Comparison of ENCODE assay signal across 12 cellular contexts in the genomic region with DNA sequence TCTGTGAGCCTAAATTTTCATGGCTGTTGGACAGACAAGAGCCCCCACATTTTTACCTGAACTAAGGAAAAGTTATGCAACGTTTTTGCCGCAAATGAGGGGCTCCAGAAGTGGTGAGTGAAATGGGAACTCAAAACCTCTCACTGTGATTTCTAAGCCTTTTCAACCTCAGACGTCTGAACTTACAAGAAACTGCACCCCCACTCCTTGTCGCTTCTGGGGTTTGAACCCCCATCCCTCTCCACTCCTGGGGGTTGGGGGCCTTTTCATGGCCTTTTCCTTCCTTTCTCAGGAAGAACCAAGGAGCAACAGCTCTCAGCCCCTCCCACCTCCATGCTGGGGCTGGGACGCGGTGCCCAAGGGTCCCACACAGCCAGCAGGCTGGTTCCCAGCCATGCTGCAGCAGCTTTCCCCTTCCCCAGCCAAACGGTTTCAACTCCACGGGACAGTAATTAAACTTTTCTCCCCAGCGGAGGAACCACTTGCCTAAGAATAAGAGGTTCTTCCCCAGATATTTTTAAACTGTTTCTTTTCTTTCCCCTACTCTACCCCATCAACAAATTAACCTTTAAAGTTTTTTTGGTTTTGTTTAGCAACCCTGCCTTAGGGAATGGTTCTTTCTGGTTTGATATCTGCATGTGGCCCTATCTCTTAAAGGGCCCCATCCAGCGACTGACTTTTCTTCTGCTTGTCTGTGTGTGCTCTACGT.
A peak's percentile ranks its signal among the peaks of the same experiment; 100 is the strongest.
DNase-seq lines count a peak whose midpoint lies in the region; ATAC-seq, FAIRE-seq and TF ChIP-seq lines count a peak whose summit lies in the region.
"Had no signal": no experiment of that assay in that cellular context is flagged by ENCODE, and none has a peak within 500 bp of the region (broad histone marks: within the 10 kb centered on the region; RNA-seq: fewer than 3 reads in every experiment).

No MANE protein-coding gene starts in this region.

- peaks cover 10% of the 10 kb centered on the region for H3K36me3 Mint-ChIP-seq in activated CD8-positive, alpha-beta T cell treated with anti-CD3 and anti-CD28 coated beads, Interleukin-2, amount 10 ng/mL, durations not matched to agents 7 days and 5 days (ENCODE audit: low read depth)

- peak overlapping the region; percentile 89 for H3K4me2 ChIP-seq in OCI-LY7 (ENCODE audit: low read length)

- TSS peak; percentile 69 for BruUV-seq in OCI-LY7 (replicated peaks; lab: Mats Ljungman, UMichigan)

- POLR2A ChIA-PET in OCI-LY7 (lab: Charles Lee) = interaction anchor here (0.6 to 2.1 kb wide), 23 partner anchors 9 to 857 kb away, joined by 3 to 9 read pairs (median 3); partner anchors contain the start of gene CBLB
- POLR2A ChIA-PET in activated CD8-positive, alpha-beta T cell treated with anti-CD3 and anti-CD28 coated beads, Interleukin-2, amount 10 ng/mL, durations not matched to agents 7 days and 5 days (lab: Charles Lee) = no interaction called here

- peaks cover 9% of the 10 kb centered on the region for H3K9me3 ChIP-seq in OCI-LY7 (ENCODE audit: low read length)

- TF ChIP-seq POLR2A in GM12892 (IDR thresholded peaks at IDR 0.05; ENCODE audit: low read depth, low read length) = peak; percentile 45; the same call in 1 of the 2 replicates

- H3K27ac Mint-ChIP-seq in activated CD8-positive, alpha-beta T cell treated with anti-CD3 and anti-CD28 coated beads, Interleukin-2, amount 10 ng/mL, durations not matched to agents 7 days and 5 days = no peak overlapping the region
- H3K27ac Mint-ChIP-seq: activated naive CD4-positive, alpha-beta T cell treated with anti-CD3 and anti-CD28 coated beads, Interleukin-2, amount 10 ng/mL, durations not matched to agents 7 days and 5 days had no signal

- CTCF ChIA-PET in OCI-LY7 (lab: Charles Lee; ENCODE audit: unreplicated experiment) = interaction anchor here (0.7 to 0.9 kb wide), 2 partner anchors 21 to 433 kb away, joined by 3 to 4 read pairs; no protein-coding TSS in a partner anchor
- CTCF ChIA-PET in activated CD8-positive, alpha-beta T cell treated with anti-CD3 and anti-CD28 coated beads, Interleukin-2, amount 10 ng/mL, durations not matched to agents 7 days and 5 days (lab: Charles Lee) = no interaction called here

- peak overlapping the region; percentile 97 for H3K27ac ChIP-seq in OCI-LY7 (ENCODE audit: low read depth, low read length, poor library complexity, severe bottlenecking)

- H3K79me2 ChIP-seq in OCI-LY7 (ENCODE audit: insufficient read depth, low read depth, low read length) = peaks cover 52% of the 10 kb centered on the region

- H3K9me3 Mint-ChIP-seq in activated CD8-positive, alpha-beta T cell treated with anti-CD3 and anti-CD28 coated beads, Interleukin-2, amount 10 ng/mL, durations not matched to agents 7 days and 5 days (ENCODE audit: insufficient read depth) = peaks cover 19% of the 10 kb centered on the region

- peaks cover 28% of the 10 kb centered on the region for H3K4me1 ChIP-seq in OCI-LY7 (ENCODE audit: insufficient read depth, low read length, poor library complexity, severe bottlenecking)

- peaks cover 36% of the 10 kb centered on the region for H3K36me3 ChIP-seq in OCI-LY7 (ENCODE audit: insufficient read depth, low read length)

- no peak overlapping the region for H3K4me3 Mint-ChIP-seq in activated CD8-positive, alpha-beta T cell treated with anti-CD3 and anti-CD28 coated beads, Interleukin-2, amount 10 ng/mL, durations not matched to agents 7 days and 5 days
- H3K4me3 Mint-ChIP-seq: activated naive CD4-positive, alpha-beta T cell treated with anti-CD3 and anti-CD28 coated beads, Interleukin-2, amount 10 ng/mL, durations not matched to agents 7 days and 5 days had no signal

- peak overlapping the region; percentile 73 for H2AFZ ChIP-seq in OCI-LY7 (ENCODE audit: low read length)

- no peak for FAIRE-seq in GM12892 (lab: Jason Lieb, UNC)

- H3K9me2 ChIP-seq in OCI-LY7 (ENCODE audit: insufficient read depth, low read length) = no peaks in the 10 kb centered on the region

- peak overlapping the region; percentile 97 for H3K4me3 ChIP-seq in OCI-LY7 (ENCODE audit: low read depth, low read length, poor library complexity, severe bottlenecking)

- no peaks in the 10 kb centered on the region for H4K20me1 ChIP-seq in OCI-LY7 (ENCODE audit: insufficient read depth, low read length)

- peak; percentile 14 for ATAC-seq in GM19467 (IDR thresholded peaks at IDR 0.05; ENCODE audit: unreplicated experiment)
- peak; percentile 34 for ATAC-seq in HG02938 (IDR thresholded peaks at IDR 0.05; ENCODE audit: unreplicated experiment)
- ATAC-seq in activated CD8-positive, alpha-beta T cell treated with anti-CD3 and anti-CD28 coated beads, Interleukin-2, amount 10 ng/mL, durations not matched to agents 7 days and 5 days = no peak

- DNase-seq in GM12892 (ENCODE audit: insufficient read length) (no peak), OCI-LY7 (ENCODE audit: low spot score) (peak; percentile 68), NCI-H2227 treated with DMSO at 0.1 percent for 48 hours (lab: John Stamatoyannopoulos, UW) (no peak), NCI-H345 (lab: John Stamatoyannopoulos, UW) (no peak)
- DNase-seq in activated CD8-positive, alpha-beta memory T cell treated with anti-CD3 and anti-CD28 coated beads for 24 hours = no peak
- no peak for DNase-seq in activated CD8-positive, alpha-beta T cell treated with anti-CD3 and anti-CD28 coated beads, Interleukin-2, amount 10 ng/mL, durations not matched to agents 7 days and 5 days
- DNase-seq: activated naive CD4-positive, alpha-beta T cell treated with anti-CD3 and anti-CD28 coated beads, Interleukin-2, amount 10 ng/mL, durations not matched to agents 7 days and 5 days; AML-193; glutamatergic neuron; NCI-H2029 had no signal

- no peaks in the 10 kb centered on the region for H3K4me1 Mint-ChIP-seq in activated CD8-positive, alpha-beta T cell treated with anti-CD3 and anti-CD28 coated beads, Interleukin-2, amount 10 ng/mL, durations not matched to agents 7 days and 5 days (ENCODE audit: low read depth)

- no peaks in the 10 kb centered on the region for H3K27me3 Mint-ChIP-seq in activated CD8-positive, alpha-beta T cell treated with anti-CD3 and anti-CD28 coated beads, Interleukin-2, amount 10 ng/mL, durations not matched to agents 7 days and 5 days (ENCODE audit: low read depth)

- TF ChIP-seq CTCF in OCI-LY7 (conservative IDR thresholded peaks at IDR 0.05; ENCODE audit: low read length) = no peak

- intact Hi-C loops in OCI-LY7 (cut with micrococcal nuclease; ENCODE audit: unreplicated experiment) = loop anchor here (1.0 to 10.0 kb wide), 8 partner anchors 46 to 1868 kb away; partner anchors contain the start of genes ALCAM, BBX and CBLB
